ENCODE assay signal across 12 cellular contexts in the genomic region with DNA sequence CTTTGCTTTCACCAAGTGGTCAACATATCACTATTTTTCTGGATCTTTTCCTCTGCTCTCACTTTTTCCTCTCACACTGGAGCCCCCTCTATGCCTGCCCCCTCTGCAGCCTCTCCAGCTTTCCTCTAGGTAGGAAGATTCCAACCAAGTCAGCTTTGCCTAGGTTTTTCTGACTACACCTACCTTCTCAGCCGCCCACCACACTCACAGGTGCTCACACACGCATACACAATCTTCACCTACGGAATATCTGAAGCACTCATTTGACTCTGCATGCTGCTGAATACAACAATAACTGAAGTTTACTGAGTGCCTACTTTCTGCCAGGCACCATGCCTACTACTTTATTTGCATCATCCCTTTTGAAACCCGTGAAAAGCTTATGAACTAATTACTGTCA.
DNase-seq lines count a peak whose midpoint lies in the region; ATAC-seq and TF ChIP-seq lines count a peak whose summit lies in the region.
"Had no signal": no experiment of that assay in that cellular context is flagged by ENCODE, and none has a peak within 500 bp of the region (broad histone marks: within the 10 kb centered on the region; RNA-seq: fewer than 3 reads in every experiment).

No MANE protein-coding gene starts in this region.

- peaks cover 55% of the 10 kb centered on the region for H3K4me1 Mint-ChIP-seq in activated CD4-positive, alpha-beta T cell treated with anti-CD3 and anti-CD28 coated beads for 36 hours
- H3K4me1 Mint-ChIP-seq in GM23338 = peaks cover 32% of the 10 kb centered on the region
- peaks cover 45% of the 10 kb centered on the region for H3K4me1 Mint-ChIP-seq in activated T-helper 17 cell treated with anti-CD3 and anti-CD28 coated beads, Interleukin-2, amount 50 U/mL, for 72 hours

- peak overlapping the region; percentile 59 for H3K27ac Mint-ChIP-seq in activated CD4-positive, alpha-beta T cell treated with anti-CD3 and anti-CD28 coated beads for 36 hours
- no peak overlapping the region for H3K27ac Mint-ChIP-seq in GM23338
- H3K27ac Mint-ChIP-seq in activated T-helper 17 cell treated with anti-CD3 and anti-CD28 coated beads, Interleukin-2, amount 50 U/mL, for 72 hours = peak overlapping the region; percentile 88

- H2BK120ac ChIP-seq in mesendoderm (ENCODE audit: low read depth, low read length) = no peak overlapping the region

- no peak overlapping the region for H2BK15ac ChIP-seq in mesendoderm (replicated peaks; ENCODE audit: low read depth)

- no peak overlapping the region for H3K9ac ChIP-seq in mesendoderm (ENCODE audit: low read length)

- no peaks in the 10 kb centered on the region for H4K20me1 ChIP-seq in GM23338 (replicated peaks; ENCODE audit: insufficient read depth)

- H3K27me3 Mint-ChIP-seq in activated CD4-positive, alpha-beta T cell treated with anti-CD3 and anti-CD28 coated beads for 36 hours = peaks cover 4% of the 10 kb centered on the region
- H3K27me3 Mint-ChIP-seq in GM23338 (ENCODE audit: insufficient read depth, low read depth, poor library complexity) = peaks cover 7% of the 10 kb centered on the region
- no peaks in the 10 kb centered on the region for H3K27me3 Mint-ChIP-seq in activated T-helper 17 cell treated with anti-CD3 and anti-CD28 coated beads, Interleukin-2, amount 50 U/mL, for 72 hours

- TF ChIP-seq CTCF in GM23338 (conservative IDR thresholded peaks at IDR 0.05; ENCODE audit: low read depth in 2 of 2) (no peak), GM10248 (IDR thresholded peaks at IDR 0.05; ENCODE audit: control extremely low read depth, extremely low read depth, low read depth, missing control alignments) (no peak)

- DNase-seq in activated CD4-positive, alpha-beta T cell treated with anti-CD3 and anti-CD28 coated beads for 36 hours = peak; percentile 21
- no peak for DNase-seq in activated CD4-positive, alpha-beta T cell treated with anti-CD3 and anti-CD28 coated beads, Interleukin-2, amount 50 U/mL, for 48 hours
- no peak for DNase-seq in GM23338 (ENCODE audit: low spot score)
- DNase-seq in mesendoderm = no peak
- DNase-seq in GM10248 (ENCODE audit: extremely low spot score) = no peak
- DNase-seq in SKM-1 (lab: John Stamatoyannopoulos, UW; ENCODE audit: unreplicated experiment) = no peak
- DNase-seq in NCI-H345 (lab: John Stamatoyannopoulos, UW) = no peak
- DNase-seq: DMS79, NCI-H510A, thyroid gland had no signal

- no peaks in the 10 kb centered on the region for H3K9me3 Mint-ChIP-seq in activated CD4-positive, alpha-beta T cell treated with anti-CD3 and anti-CD28 coated beads for 36 hours (ENCODE audit: low read depth)
- H3K9me3 Mint-ChIP-seq in GM23338 = peaks cover 3% of the 10 kb centered on the region
- H3K9me3 Mint-ChIP-seq in activated T-helper 17 cell treated with anti-CD3 and anti-CD28 coated beads, Interleukin-2, amount 50 U/mL, for 72 hours = no peaks in the 10 kb centered on the region

- no peak overlapping the region for H2AK5ac ChIP-seq in mesendoderm (ENCODE audit: low read length)

- H3K9me2 ChIP-seq in GM23338 (ENCODE audit: insufficient read depth) = 0 out of 2 replicates have a peak, but pooled peaks cover 5% of the 10 kb centered on the region

- CTCF ChIA-PET in activated CD4-positive, alpha-beta T cell treated with anti-CD3 and anti-CD28 coated beads for 36 hours (lab: Charles Lee) = interaction anchor here (0.7 to 1.3 kb wide), 3 partner anchors 8 to 341 kb away, joined by 3 read pairs; no protein-coding TSS in a partner anchor
- CTCF ChIA-PET in GM10248 (lab: Yijun Ruan, JAX) = interaction anchor here (1.0 to 1.7 kb wide), 5 partner anchors 9 to 27 kb away, joined by 3 to 4 read pairs (median 4); no protein-coding TSS in a partner anchor

- H3K4ac ChIP-seq in mesendoderm (ENCODE audit: low read depth, low read length) = peak overlapping the region; percentile 17

- H3K18ac ChIP-seq in mesendoderm (ENCODE audit: low read length) = peak overlapping the region; percentile 24

- H3K36me3 ChIP-seq in GM23338 (ENCODE audit: insufficient read depth) (no peaks in the 10 kb centered on the region), mesendoderm (ENCODE audit: control insufficient read depth, insufficient read depth, low read length) (no peaks in the 10 kb centered on the region)
- H3K36me3 ChIP-seq: thyroid gland had no signal

- no peak overlapping the region for H2AFZ ChIP-seq in GM23338

- H3K79me2 ChIP-seq in GM23338 (replicated peaks; ENCODE audit: insufficient read depth) (no peaks in the 10 kb centered on the region), mesendoderm (ENCODE audit: control insufficient read depth, insufficient read depth, low read length) (no peaks in the 10 kb centered on the region)

- H3K23ac ChIP-seq in mesendoderm (ENCODE audit: low read length) = no peak overlapping the region

- no peaks in the 10 kb centered on the region for H3K79me1 ChIP-seq in mesendoderm (ENCODE audit: low read length)

- no peak overlapping the region for H3K4me3 Mint-ChIP-seq in activated CD4-positive, alpha-beta T cell treated with anti-CD3 and anti-CD28 coated beads for 36 hours
- H3K4me3 Mint-ChIP-seq in GM23338 = no peak overlapping the region
- H3K4me3 Mint-ChIP-seq in activated T-helper 17 cell treated with anti-CD3 and anti-CD28 coated beads, Interleukin-2, amount 50 U/mL, for 72 hours = peak overlapping the region; percentile 55

- H2BK5ac ChIP-seq in mesendoderm (ENCODE audit: low read length) = no peak overlapping the region

- H3K27me3 ChIP-seq in GM23338 (ENCODE audit: insufficient read depth) = no peaks in the 10 kb centered on the region
- no peaks in the 10 kb centered on the region for H3K27me3 ChIP-seq in mesendoderm (ENCODE audit: insufficient read depth, low read length, poor library complexity)
- H3K27me3 ChIP-seq: thyroid gland had no signal

- peaks cover 9% of the 10 kb centered on the region for H3K36me3 Mint-ChIP-seq in activated CD4-positive, alpha-beta T cell treated with anti-CD3 and anti-CD28 coated beads for 36 hours (ENCODE audit: low read depth)
- peaks cover 13% of the 10 kb centered on the region for H3K36me3 Mint-ChIP-seq in GM23338 (ENCODE audit: low read depth)
- peaks cover 5% of the 10 kb centered on the region for H3K36me3 Mint-ChIP-seq in activated T-helper 17 cell treated with anti-CD3 and anti-CD28 coated beads, Interleukin-2, amount 50 U/mL, for 72 hours (ENCODE audit: low read depth)

- H3K4me2 ChIP-seq in GM23338 (no peak overlapping the region), mesendoderm (ENCODE audit: low read length) (no peak overlapping the region)

- H4K8ac ChIP-seq in mesendoderm (ENCODE audit: low read depth, low read length) = no peak overlapping the region

- intact Hi-C loops in activated CD4-positive, alpha-beta T cell treated with anti-CD3 and anti-CD28 coated beads for 36 hours (cut with DNase I, micrococcal nuclease) = loop anchor here (5.0 kb wide), 2 partner anchors 922 to 988 kb away; no protein-coding TSS in a partner anchor

- no peak overlapping the region for H4K5ac ChIP-seq in mesendoderm (ENCODE audit: low read length)

- H3K4me1 ChIP-seq in GM23338 (ENCODE audit: insufficient read depth) = peaks cover 29% of the 10 kb centered on the region
- peaks cover 13% of the 10 kb centered on the region for H3K4me1 ChIP-seq in mesendoderm (ENCODE audit: control insufficient read depth, low read depth, low read length)
- H3K4me1 ChIP-seq: thyroid gland had no signal

- H3K27ac ChIP-seq in GM23338 (ENCODE audit: low read depth) (peak overlapping the region; percentile 75), mesendoderm (ENCODE audit: low read depth, low read length) (peak overlapping the region; percentile 76)
- H3K27ac ChIP-seq: HL-60, thyroid gland had no signal

- no peaks in the 10 kb centered on the region for H3F3A ChIP-seq in GM23338 (replicated peaks; ENCODE audit: low read depth)

- H3K4me3 ChIP-seq in GM23338 = no peak overlapping the region
- no peak overlapping the region for H3K4me3 ChIP-seq in mesendoderm (ENCODE audit: low read length)
- H3K4me3 ChIP-seq: thyroid gland had no signal

- POLR2A ChIA-PET in activated CD4-positive, alpha-beta T cell treated with anti-CD3 and anti-CD28 coated beads for 36 hours (lab: Charles Lee) = interaction anchor here (0.6 kb wide), 2 partner anchors 81 to 136 kb away, joined by 3 to 5 read pairs; no protein-coding TSS in a partner anchor
- POLR2A ChIA-PET in GM10248 (lab: Yijun Ruan, JAX) = no interaction called here

- WGBS in mesendoderm (ENCODE audit: extremely low coverage, insufficient coverage, low lambda C conversion rate) = no CpG with 5 or more reads among the region's 4 CpGs

- no peak overlapping the region for H3K56ac ChIP-seq in mesendoderm (ENCODE audit: low read length)

- ATAC-seq in activated CD4-positive, alpha-beta T cell treated with anti-CD3 and anti-CD28 coated beads for 36 hours = peak; percentile 10
- ATAC-seq in GM23338 = no peak
- peak; percentile 25 for ATAC-seq in activated T-helper 17 cell treated with anti-CD3 and anti-CD28 coated beads, Interleukin-2, amount 50 U/mL, for 72 hours (replicated peaks)

TF ChIP-seq in GM23338, 12 proteins besides CTCF, POLR2A, EP300 and RAD21:
- TF ChIP-seq NANOG (IDR thresholded peaks at IDR 0.05; ENCODE audit: borderline replicate concordance) (no peak), EZH2phosphoT487 (IDR thresholded peaks at IDR 0.05; ENCODE audit: unreplicated experiment) (no peak), EZH2 (IDR thresholded peaks at IDR 0.05; ENCODE audit: low read depth, unreplicated experiment) (no peak), CREB1 (CRISPR knock-in tag; IDR thresholded peaks at IDR 0.05; ENCODE audit: low read depth) (no peak), ZNF331 (CRISPR knock-in tag; IDR thresholded peaks at IDR 0.05; ENCODE audit: low read depth) (no peak)
- TF ChIP-seq, protein P1, sequence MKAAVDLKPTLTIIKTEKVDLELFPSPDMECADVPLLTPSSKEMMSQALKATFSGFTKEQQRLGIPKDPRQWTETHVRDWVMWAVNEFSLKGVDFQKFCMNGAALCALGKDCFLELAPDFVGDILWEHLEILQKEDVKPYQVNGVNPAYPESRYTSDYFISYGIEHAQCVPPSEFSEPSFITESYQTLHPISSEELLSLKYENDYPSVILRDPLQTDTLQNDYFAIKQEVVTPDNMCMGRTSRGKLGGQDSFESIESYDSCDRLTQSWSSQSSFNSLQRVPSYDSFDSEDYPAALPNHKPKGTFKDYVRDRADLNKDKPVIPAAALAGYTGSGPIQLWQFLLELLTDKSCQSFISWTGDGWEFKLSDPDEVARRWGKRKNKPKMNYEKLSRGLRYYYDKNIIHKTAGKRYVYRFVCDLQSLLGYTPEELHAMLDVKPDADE (IDR thresholded peaks at IDR 0.05) = no peak
TF ChIP-seq in GM23338: peak in this region for 0.
